8 cellular contexts compared by ENCODE assay signal in genomic region chrX:151396042-151396826, GRCh38. TPM values are rescaled to one million over a fixed set of nuclear protein-coding genes. Genes with fewer than 3 reads are reported as not detected.
A peak's percentile ranks its signal among the peaks of the same experiment; 100 is the strongest.
DNase-seq lines count a peak whose midpoint lies in the region; FAIRE-seq and TF ChIP-seq lines count a peak whose summit lies in the region.

No MANE protein-coding gene starts in this region.

- FAIRE-seq in astrocyte (lab: Jason Lieb, UNC): peak; percentile 49

- H3K9me3 ChIP-seq in Caco-2: no peaks in the 10 kb centered on the region
- H3K9me3 ChIP-seq in SJCRH30 (replicated peaks): no peaks in the 10 kb centered on the region
- H3K9me3 ChIP-seq in astrocyte (ENCODE audit: insufficient read depth, low read depth, low read length): no peaks in the 10 kb centered on the region
- no peaks in the 10 kb centered on the region for H3K9me3 ChIP-seq in skeletal muscle tissue (ENCODE audit: control insufficient read depth in 3 of 3, low read length in 3 of 3)

- BruUV-seq in Caco-2 (replicated peaks; lab: Mats Ljungman, UMichigan): TSS peak; percentile 76

- H3K4me3 Mint-ChIP-seq in Caco-2 (ENCODE audit: unreplicated experiment) (peak overlapping the region; percentile 91), astrocyte (ENCODE audit: unreplicated experiment) (peak overlapping the region; percentile 80)

- DNase-seq in Caco-2 (no peak), GM20000 (ENCODE audit: low spot score) (peak; percentile 48), HPDE6-E6E7 (ENCODE audit: extremely low spot score) (peak; percentile 42), SJCRH30 (peak; percentile 41 to 57), astrocyte (ENCODE audit: low read depth) (peak; percentile 61), iPS-NIHi11 (ENCODE audit: low spot score) (no peak)

- peaks cover 43% of the 10 kb centered on the region for H3K79me2 ChIP-seq in astrocyte (ENCODE audit: insufficient read depth, low read length)

- intact Hi-C loops in Caco-2 (cut with micrococcal nuclease; ENCODE audit: unreplicated experiment): no loop called here

- H3K27me3 Mint-ChIP-seq in Caco-2 (ENCODE audit: insufficient read depth, unreplicated experiment) (no peaks in the 10 kb centered on the region), astrocyte (ENCODE audit: low read depth, unreplicated experiment) (no peaks in the 10 kb centered on the region)

- H3K27me3 ChIP-seq in Caco-2 (replicated peaks; ENCODE audit: control insufficient read depth, insufficient read depth, low read length) (no peaks in the 10 kb centered on the region), SJCRH30 (no peaks in the 10 kb centered on the region), astrocyte (ENCODE audit: insufficient read depth, low read length) (no peaks in the 10 kb centered on the region), skeletal muscle tissue (ENCODE audit: control insufficient read depth in 3 of 3, insufficient read depth in 3 of 3, low read length in 3 of 3) (no peaks in the 10 kb centered on the region)

- H3K27ac Mint-ChIP-seq in Caco-2 (ENCODE audit: unreplicated experiment): peak overlapping the region; percentile 86
- H3K27ac Mint-ChIP-seq in astrocyte (ENCODE audit: unreplicated experiment): peak overlapping the region; percentile 83

- CTCF ChIA-PET in Caco-2 (lab: Charles Lee): no interaction called here

- peak overlapping the region; percentile 93 for H3K27ac ChIP-seq in SJCRH30
- H3K27ac ChIP-seq in astrocyte (ENCODE audit: low read depth, low read length): peak overlapping the region; percentile 95
- peak overlapping the region; percentile 91 for H3K27ac ChIP-seq in skeletal muscle tissue (ENCODE audit: low read depth, low read length)

- no peaks in the 10 kb centered on the region for H3K4me1 ChIP-seq in Caco-2
- H3K4me1 ChIP-seq in SJCRH30: peaks cover 3% of the 10 kb centered on the region; the same call in 1 of the 2 replicates
- peaks cover 3% of the 10 kb centered on the region for H3K4me1 ChIP-seq in astrocyte (ENCODE audit: insufficient read depth, low read length)
- H3K4me1 ChIP-seq in skeletal muscle tissue (ENCODE audit: control insufficient read depth in 3 of 3, insufficient read depth in 3 of 3, low read length in 3 of 3): peaks cover 6 to 8% (median 8%) of the 10 kb centered on the region in 3 donors

- H3K36me3 ChIP-seq in Caco-2 (ENCODE audit: control insufficient read depth, insufficient read depth, low read length): no peaks in the 10 kb centered on the region
- no peaks in the 10 kb centered on the region for H3K36me3 ChIP-seq in SJCRH30
- H3K36me3 ChIP-seq in astrocyte (ENCODE audit: insufficient read depth, low read length): no peaks in the 10 kb centered on the region
- no peaks in the 10 kb centered on the region for H3K36me3 ChIP-seq in skeletal muscle tissue (ENCODE audit: control insufficient read depth in 3 of 3, insufficient read depth in 3 of 3, low read length in 3 of 3)

- TF ChIP-seq CTCF in Caco-2 (IDR thresholded peaks at IDR 0.05; ENCODE audit: insufficient read depth in 1 of 2, low read depth in 1 of 2, low read length in 1 of 2, severe bottlenecking in 1 of 2, unreplicated experiment in 1 of 2) (no peak), GM20000 (IDR thresholded peaks at IDR 0.05; ENCODE audit: extremely low read depth, missing control alignments) (no peak), astrocyte (IDR thresholded peaks at IDR 0.05; ENCODE audit: insufficient read depth, low read depth, low read length) (no peak)

- H3K9ac ChIP-seq in astrocyte (ENCODE audit: low read length): peak overlapping the region; percentile 95
- peak overlapping the region; percentile 79 to 91 (median 86) for H3K9ac ChIP-seq in skeletal muscle tissue (ENCODE audit: low read depth in 1 of 3, low read length in 3 of 3)

- POLR2A ChIA-PET in Caco-2 (lab: Charles Lee): interaction anchor here (0.7 kb wide), 1 partner anchor 629 kb away, joined by 6 read pairs; no protein-coding TSS in a partner anchor

- H3K36me3 Mint-ChIP-seq in Caco-2 (ENCODE audit: insufficient read depth, unreplicated experiment) (peaks cover 5% of the 10 kb centered on the region), astrocyte (ENCODE audit: low read depth, unreplicated experiment) (no peaks in the 10 kb centered on the region)

- peak overlapping the region; percentile 85 for H3K4me2 ChIP-seq in astrocyte (ENCODE audit: low read length)

- H3K4me3 ChIP-seq in Caco-2 (ENCODE audit: low read depth, low read length) (peak overlapping the region; percentile 57), SJCRH30 (peak overlapping the region; percentile 98), astrocyte (ENCODE audit: insufficient read depth, low read depth, low read length) (peak overlapping the region; percentile 66), iPS-11a (ENCODE audit: low read depth, low read length) (peak overlapping the region; percentile 35), skeletal muscle tissue (ENCODE audit: low read length in 3 of 3) (peak overlapping the region; percentile 78 to 79 (median 79))

- H2AFZ ChIP-seq in astrocyte (ENCODE audit: low read depth, low read length): peak overlapping the region; percentile 86

- peaks cover 20% of the 10 kb centered on the region for H4K20me1 ChIP-seq in astrocyte (ENCODE audit: insufficient read depth, low read length)

- H3K4me1 Mint-ChIP-seq in Caco-2 (ENCODE audit: low read depth, unreplicated experiment): peaks cover 12% of the 10 kb centered on the region
- peaks cover 19% of the 10 kb centered on the region for H3K4me1 Mint-ChIP-seq in astrocyte (ENCODE audit: low read depth, unreplicated experiment)

- no peaks in the 10 kb centered on the region for H3K9me3 Mint-ChIP-seq in Caco-2 (ENCODE audit: unreplicated experiment)
- no peaks in the 10 kb centered on the region for H3K9me3 Mint-ChIP-seq in astrocyte (ENCODE audit: unreplicated experiment)

RNA-seq across cellular contexts. Expression of gene VMA21, which starts 0.8 kb away (rescaled TPM):
- total RNA-seq in Caco-2 (2022) (39.3 and 45.7 TPM in 2 replicates), astrocyte (36.7 and 41.6 TPM in 2 replicates), skeletal muscle tissue (19.3 TPM)
- 63.6 and 64.5 TPM in 2 replicates for total RNA-seq in SJCRH30 (2014; rRNA removed; shearing (Covaris generic))

Comparison
In these comparisons a context has a peak if more than half of its experiments do, and no peak if none do; other contexts are left out.
1. DNase-seq: peak in GM20000 (single experiment), HPDE6-E6E7 (single experiment), SJCRH30 (2 of 2) and astrocyte (single experiment); none in Caco-2 (0 of 2) and iPS-NIHi11 (single experiment).
2. H3K4me3 ChIP-seq: peak in every context shown above with its lines; median percentile 98 in SJCRH30; 79 in skeletal muscle tissue; 66 in astrocyte; 57 in Caco-2; 35 in iPS-11a.
3. Peak in every context shown above with its lines, with median percentiles within 50 percentile points of each other: H3K27ac ChIP-seq.